Comparison of ENCODE assay signal across 14 cellular contexts in genomic region chr3:129633751-129634481, GRCh38. TPM values are rescaled to one million over a fixed set of nuclear protein-coding genes. Genes with fewer than 3 reads are reported as not detected.
DNase-seq lines count a peak whose midpoint lies in the region; ATAC-seq and TF ChIP-seq lines count a peak whose summit lies in the region.
"Had no signal": no experiment of that assay in that cellular context is flagged by ENCODE, and none has a peak within 500 bp of the region (broad histone marks: within the 10 kb centered on the region; RNA-seq: fewer than 3 reads in every experiment).

No MANE protein-coding gene starts in this region.

- CTCF ChIA-PET in HCT116 (lab: Charles Lee) = interaction anchor here (0.9 kb wide), 1 partner anchor 196 kb away, joined by 5 read pairs; no protein-coding TSS in a partner anchor

- H3K4me1 ChIP-seq in HCT116 (ENCODE audit: control insufficient read depth in 1 of 2, insufficient read depth in 2 of 2, low read length in 2 of 2) (peaks cover 2 to 18% of the 10 kb centered on the region in 2 experiments; a peak in 3 of 4 replicates), hepatocyte (ENCODE audit: insufficient read depth) (no peaks in the 10 kb centered on the region)
- H3K4me1 ChIP-seq: breast epithelium, esophagus muscularis mucosa had no signal

- peak overlapping the region in 4 of 6 donors; percentile 30 to 45 (median 40) for H3K27ac Mint-ChIP-seq in immature natural killer cell
- peak overlapping the region; percentile 10 for H3K27ac Mint-ChIP-seq in stimulated activated effector memory CD8-positive, alpha-beta T cell treated with anti-CD3 and anti-CD28 coated beads, Interleukin-12 subunit alpha, Interleukin-12 subunit beta, amount 100 ng/mL, for 72 hours
- H3K27ac Mint-ChIP-seq: activated T-helper 1 cell treated with anti-CD3 and anti-CD28 coated beads, Interleukin-12 subunit alpha, Interleukin-12 subunit beta, Interleukin-2, Interleukin-4 antibody, amounts not matched to agents 30 ng/mL and 10 ng/mL and 1 ng/mL, durations not matched to agents 14 hours and 24 hours and 36 hours had no signal

- H3K27me3 ChIP-seq in HCT116 (ENCODE audit: insufficient read depth, low read length) = no peaks in the 10 kb centered on the region
- no peaks in the 10 kb centered on the region for H3K27me3 ChIP-seq in hepatocyte
- H3K27me3 ChIP-seq: breast epithelium, esophagus muscularis mucosa had no signal

- TF ChIP-seq RAD21 in HCT116 (IDR thresholded peaks at IDR 0.05; ENCODE audit: low read depth) = no peak

- DNase-seq in HCT116 (ENCODE audit: low read depth, low spot score) (no peak), NCI-H524 (lab: John Stamatoyannopoulos, UW) (peak; percentile 82 to 97), immature natural killer cell (peak; percentile 61 to 67 (median 65)), hepatocyte (ENCODE audit: low spot score) (no peak), glomerular visceral epithelial cell (ENCODE audit: extremely low spot score) (no peak), NCI-H2196 (lab: John Stamatoyannopoulos, UW; ENCODE audit: unreplicated experiment) (no peak)
- DNase-seq in stimulated activated effector memory CD8-positive, alpha-beta T cell treated with anti-CD3 and anti-CD28 coated beads, Interleukin-12 subunit alpha, Interleukin-12 subunit beta, amount 100 ng/mL, for 72 hours (ENCODE audit: low spot score in 2 of 2) = no peak
- DNase-seq: activated CD4-positive, CD25-positive, alpha-beta regulatory T cell; NCI-H1694 treated with DMSO at 0.1 percent for 48 hours; NCI-H446; stimulated activated CD4-positive, alpha-beta T cell treated with anti-CD3 and anti-CD28 coated beads, Interleukin-2, amount 100 ng/mL, for 48 hours had no signal

- H3K4me3 ChIP-seq in HCT116 (replicated peaks in 1 of 2; ENCODE audit: low read depth in 1 of 2, low read length in 2 of 2) = no peak overlapping the region
- no peak overlapping the region for H3K4me3 ChIP-seq in hepatocyte
- H3K4me3 ChIP-seq: breast epithelium, esophagus muscularis mucosa had no signal

- peak overlapping the region in 3 of 5 donors; percentile 13 to 52 (median 42) for H3K4me3 Mint-ChIP-seq in immature natural killer cell
- no peak overlapping the region for H3K4me3 Mint-ChIP-seq in stimulated activated effector memory CD8-positive, alpha-beta T cell treated with anti-CD3 and anti-CD28 coated beads, Interleukin-12 subunit alpha, Interleukin-12 subunit beta, amount 100 ng/mL, for 72 hours
- H3K4me3 Mint-ChIP-seq: activated T-helper 1 cell treated with anti-CD3 and anti-CD28 coated beads, Interleukin-12 subunit alpha, Interleukin-12 subunit beta, Interleukin-2, Interleukin-4 antibody, amounts not matched to agents 30 ng/mL and 10 ng/mL and 1 ng/mL, durations not matched to agents 14 hours and 24 hours and 36 hours had no signal

- 81% methylated on average over 10 of the region's 10 CpGs for WGBS in hepatocyte (ENCODE audit: low lambda C conversion rate, missing lambda C conversion rate)

- RAD21 ChIA-PET in HCT116 (lab: Charles Lee; ENCODE audit: low non-redundant PET in 1 of 2, low total read pairs in 2 of 2, uncharacterized antibody in 2 of 2, unreplicated experiment in 2 of 2) = no interaction called here

- peaks cover 8 to 9% of the 10 kb centered on the region in 2 experiments; a peak in 2 of 4 replicates for H3K9me3 ChIP-seq in HCT116 (ENCODE audit: control insufficient read depth in 1 of 2, insufficient read depth in 1 of 2, low read depth in 1 of 2, low read length in 2 of 2)
- no peaks in the 10 kb centered on the region for H3K9me3 ChIP-seq in hepatocyte (ENCODE audit: low read depth)
- H3K9me3 ChIP-seq: breast epithelium had no signal

- H3K36me3 Mint-ChIP-seq in immature natural killer cell = no peaks in the 10 kb centered on the region
- H3K36me3 Mint-ChIP-seq in stimulated activated effector memory CD8-positive, alpha-beta T cell treated with anti-CD3 and anti-CD28 coated beads, Interleukin-12 subunit alpha, Interleukin-12 subunit beta, amount 100 ng/mL, for 72 hours = no peaks in the 10 kb centered on the region

- no peaks in the 10 kb centered on the region for H3K9me3 Mint-ChIP-seq in immature natural killer cell
- no peaks in the 10 kb centered on the region for H3K9me3 Mint-ChIP-seq in stimulated activated effector memory CD8-positive, alpha-beta T cell treated with anti-CD3 and anti-CD28 coated beads, Interleukin-12 subunit alpha, Interleukin-12 subunit beta, amount 100 ng/mL, for 72 hours
- H3K9me3 Mint-ChIP-seq: activated T-helper 1 cell treated with anti-CD3 and anti-CD28 coated beads, Interleukin-12 subunit alpha, Interleukin-12 subunit beta, Interleukin-2, Interleukin-4 antibody, amounts not matched to agents 30 ng/mL and 10 ng/mL and 1 ng/mL, durations not matched to agents 14 hours and 24 hours and 36 hours had no signal

- BruUV-seq in HCT116 (replicated peaks; lab: Mats Ljungman, UMichigan) = no TSS peak

- TF ChIP-seq POLR2A in HCT116 (IDR thresholded peaks at IDR 0.05; ENCODE audit: borderline replicate concordance, extremely low read depth, insufficient read depth, insufficient read length) = no peak

- H3K36me3 ChIP-seq in HCT116 (ENCODE audit: control insufficient read depth in 1 of 2, insufficient read depth in 2 of 2, low read length in 2 of 2) (no peaks in the 10 kb centered on the region), hepatocyte (replicated peaks; ENCODE audit: insufficient read depth, low read depth) (no peaks in the 10 kb centered on the region)
- H3K36me3 ChIP-seq: breast epithelium, esophagus muscularis mucosa had no signal

- TF ChIP-seq CTCF in HCT116 (IDR thresholded peaks at IDR 0.05 in 2 of 3, conservative IDR thresholded peaks at IDR 0.05 in 1 of 3; ENCODE audit: borderline replicate concordance in 1 of 3, insufficient read depth in 1 of 3, low read depth in 2 of 3, low read length in 2 of 3) (no peak), hepatocyte (IDR thresholded peaks at IDR 0.05; ENCODE audit: poor library complexity) (no peak)

- H3K79me2 ChIP-seq in HCT116 (ENCODE audit: insufficient read depth, low read length) (no peaks in the 10 kb centered on the region), hepatocyte (no peaks in the 10 kb centered on the region)

- H3K9me2 ChIP-seq in HCT116 (ENCODE audit: insufficient read depth) (no peaks in the 10 kb centered on the region), hepatocyte (replicated peaks; ENCODE audit: insufficient read depth) (no peaks in the 10 kb centered on the region)

- no peak overlapping the region for H2AFZ ChIP-seq in HCT116 (ENCODE audit: low read depth, low read length, poor library complexity, severe bottlenecking)
- H2AFZ ChIP-seq in hepatocyte = no peak overlapping the region

- ATAC-seq in HCT116 = peak; percentile 63
- ATAC-seq in stimulated activated effector memory CD8-positive, alpha-beta T cell treated with anti-CD3 and anti-CD28 coated beads, Interleukin-12 subunit alpha, Interleukin-12 subunit beta, amount 100 ng/mL, for 72 hours = peak; percentile 53

- intact Hi-C loops in HCT116 (cut with micrococcal nuclease) = no loop called here

- H3K4me1 Mint-ChIP-seq in immature natural killer cell = peaks cover 12 to 14% of the 10 kb centered on the region in 2 donors
- peaks cover 9% of the 10 kb centered on the region for H3K4me1 Mint-ChIP-seq in stimulated activated effector memory CD8-positive, alpha-beta T cell treated with anti-CD3 and anti-CD28 coated beads, Interleukin-12 subunit alpha, Interleukin-12 subunit beta, amount 100 ng/mL, for 72 hours

- no peak overlapping the region for H3K9ac ChIP-seq in HCT116 (ENCODE audit: low read length)

- peak overlapping the region; percentile 23 for H3K4me2 ChIP-seq in HCT116 (ENCODE audit: low read length)
- H3K4me2 ChIP-seq in hepatocyte = no peak overlapping the region

- H3K27me3 Mint-ChIP-seq in immature natural killer cell (ENCODE audit: low read depth in 3 of 3) = peaks cover 0 to 3% (median 3%) of the 10 kb centered on the region in 3 donors

- no peaks in the 10 kb centered on the region for H4K20me1 ChIP-seq in HCT116 (ENCODE audit: insufficient read depth)
- H4K20me1 ChIP-seq in hepatocyte (ENCODE audit: insufficient read depth, poor library complexity, severe bottlenecking) = no peaks in the 10 kb centered on the region

- H3K27ac ChIP-seq in HCT116 (ENCODE audit: low read depth, low read length) (no peak overlapping the region), hepatocyte (no peak overlapping the region)
- H3K27ac ChIP-seq: breast epithelium, esophagus muscularis mucosa had no signal

- POLR2A ChIA-PET in HCT116 (lab: Charles Lee) = no interaction called here

TF ChIP-seq in HCT116, 20 proteins besides CTCF, POLR2A, EP300 and RAD21 (continues in another document):
- no peak for TF ChIP-seq ATF3 (IDR thresholded peaks at IDR 0.05)
- no peak for TF ChIP-seq ELF1 (IDR thresholded peaks at IDR 0.05; ENCODE audit: borderline replicate concordance, low read depth)
- no peak for TF ChIP-seq CBX3 (IDR thresholded peaks at IDR 0.05; ENCODE audit: low read depth)
- TF ChIP-seq SP1 (IDR thresholded peaks at IDR 0.05; ENCODE audit: low read depth) = no peak
- TF ChIP-seq YY1 (IDR thresholded peaks at IDR 0.05; ENCODE audit: extremely low read depth, insufficient replicate concordance, low read depth, low read length) = no peak

RNA-seq across cellular contexts. Expression of gene PLXND1, which starts 27.4 kb away (rescaled TPM):
- 47.3 TPM for total RNA-seq in HCT116 (2021; ENCODE audit: unreplicated experiment)
- polyA plus RNA-seq in HCT116 (2012) = 38.1 and 39.1 TPM in 2 replicates
- 10 to 100 TPM in 1 of 3 donors, 1 to 10 TPM in 2; 3.1 to 30.2 (median 6.1) TPM for polyA plus RNA-seq in immature natural killer cell
- 22.0 and 45.3 TPM in 2 replicates for total RNA-seq in hepatocyte
- 24.9 and 36.3 TPM in 2 replicates for polyA plus RNA-seq in hepatocyte

Comparison
In these comparisons a context has a peak if more than half of its experiments do, and no peak if none do; other contexts are left out.
1. DNase-seq: peak in NCI-H524 (2 of 2) and immature natural killer cell (3 of 3); none in HCT116 (single experiment), stimulated activated effector memory CD8-positive, alpha-beta T cell treated with anti-CD3 and anti-CD28 coated beads, Interleukin-12 subunit alpha, Interleukin-12 subunit beta, amount 100 ng/mL, for 72 hours (0 of 2), hepatocyte (single experiment), glomerular visceral epithelial cell (single experiment) and NCI-H2196 (single experiment).